ENCODE assay signal across 23 cellular contexts in genomic region chr3:31240013-31240412, GRCh38.
DNase-seq lines count a peak whose midpoint lies in the region; ATAC-seq, FAIRE-seq and TF ChIP-seq lines count a peak whose summit lies in the region.
"Had no signal": no experiment of that assay in that cellular context is flagged by ENCODE, and none has a peak within 500 bp of the region (broad histone marks: within the 10 kb centered on the region; RNA-seq: fewer than 3 reads in every experiment).

No MANE protein-coding gene starts in this region.

- no peaks in the 10 kb centered on the region for H3K27me3 ChIP-seq in OCI-LY3 (ENCODE audit: low read depth, low read length)
- no peaks in the 10 kb centered on the region for H3K27me3 ChIP-seq in GM12878 (replicated peaks in 1 of 2; ENCODE audit: control insufficient read depth in 2 of 2, insufficient read depth in 2 of 2, low read length in 1 of 2)
- H3K27me3 ChIP-seq: BE2C; BLaER1 treated with 17β-estradiol and CSF1 and Interleukin-3, amounts not matched to agents 10 nM and 100 nM had no signal

- peaks cover 71% of the 10 kb centered on the region for H3K4me1 ChIP-seq in OCI-LY3 (ENCODE audit: low read length)
- H3K4me1 ChIP-seq in GM12878 (ENCODE audit: control insufficient read depth, insufficient read depth, low read length), result peaks cover 25% of the 10 kb centered on the region
- H3K4me1 ChIP-seq: A549; BE2C; BLaER1 treated with 17β-estradiol and CSF1 and Interleukin-3, amounts not matched to agents 10 nM and 100 nM had no signal

- H3K79me2 ChIP-seq in OCI-LY3 (ENCODE audit: low read length), result no peaks in the 10 kb centered on the region
- H3K79me2 ChIP-seq in GM12878 (ENCODE audit: control insufficient read depth, insufficient read depth, low read length), result no peaks in the 10 kb centered on the region; the same call in 1 of the 2 replicates

- H3K4me3 Mint-ChIP-seq in natural killer cell treated with Interleukin-12 subunit alpha and Interleukin-12 subunit beta and Interleukin-15 and Interleukin-18, amount 100 ng/mL, for 72 hours, result no peak overlapping the region
- H3K4me3 Mint-ChIP-seq: CD14-positive monocyte; CD4-positive, alpha-beta T cell; CD8-positive, alpha-beta memory T cell; GM23338; H9; HFFc6 had no signal

- H3K27ac ChIP-seq in OCI-LY3 (ENCODE audit: low read length), result peak overlapping the region; percentile 88
- 0 out of 2 replicates have a peak overlapping the region, but pooled peaks have one; percentile 82 for H3K27ac ChIP-seq in GM12878 (ENCODE audit: control insufficient read depth, insufficient read depth)
- H3K27ac ChIP-seq: A549; BLaER1 treated with 17β-estradiol and CSF1 and Interleukin-3, amounts not matched to agents 10 nM and 100 nM had no signal

- SMC1A ChIA-PET in GM12878 (lab: Charles Lee; ENCODE audit: uncharacterized antibody, unreplicated experiment), result interaction anchor here (1.5 to 13.1 kb wide), 6 partner anchors 11 to 297 kb away, joined by 3 to 378 read pairs (median 42); no protein-coding TSS in a partner anchor

- intact Hi-C loops in GM12878 (cut with micrococcal nuclease; ENCODE audit: unreplicated experiment), result loop anchor here (10.0 kb wide), 1 partner anchor 255 kb away; no protein-coding TSS in a partner anchor

- no peak for TF ChIP-seq RAD21 in GM12878 (IDR thresholded peaks at IDR 0.05; ENCODE audit: insufficient read depth, low read depth, low read length)

- H3K9me3 Mint-ChIP-seq in natural killer cell treated with Interleukin-12 subunit alpha and Interleukin-12 subunit beta and Interleukin-15 and Interleukin-18, amount 100 ng/mL, for 72 hours, result no peaks in the 10 kb centered on the region
- H3K9me3 Mint-ChIP-seq: CD14-positive monocyte; CD4-positive, alpha-beta T cell; CD8-positive, alpha-beta memory T cell; GM23338; H9; HFFc6 had no signal

- H3K4me1 Mint-ChIP-seq in natural killer cell treated with Interleukin-12 subunit alpha and Interleukin-12 subunit beta and Interleukin-15 and Interleukin-18, amount 100 ng/mL, for 72 hours (ENCODE audit: low read depth in 2 of 2), result peaks cover 0 to 4% of the 10 kb centered on the region in 2 donors

- TF ChIP-seq POLR2A in GM12891 (IDR thresholded peaks at IDR 0.05; ENCODE audit: low read depth, low read length) (no peak), GM12878 (IDR thresholded peaks at IDR 0.05; ENCODE audit: low read depth, low read length) (no peak)

- peak overlapping the region; percentile 66 for H3K4me2 ChIP-seq in OCI-LY3 (ENCODE audit: low read length)
- peak overlapping the region; percentile 34; the same call in 1 of the 2 replicates for H3K4me2 ChIP-seq in GM12878 (ENCODE audit: control insufficient read depth, insufficient read depth)
- H3K4me2 ChIP-seq: A549; BLaER1 treated with 17β-estradiol and CSF1 and Interleukin-3, amounts not matched to agents 10 nM and 100 nM; GM23338 had no signal

- in situ Hi-C loops in GM12878 (cut with MboI), result loop anchor here (10.0 kb wide), 1 partner anchor 295 kb away; the partner anchor contains the start of gene STT3B

- RAD21 ChIA-PET in GM12878 (lab: Charles Lee; ENCODE audit: unreplicated experiment), result interaction anchor here (1.1 to 16.3 kb wide), 6 partner anchors 11 to 293 kb away, joined by 3 to 381 read pairs (median 25); partner anchors contain the start of gene STT3B

- CTCF ChIA-PET in GM12878 (lab: Yijun Ruan, JAX), result interaction anchor here (1.4 to 3.4 kb wide), 4 partner anchors 8 to 293 kb away, joined by 4 to 24 read pairs (median 6); partner anchors contain the start of gene STT3B

- no peaks in the 10 kb centered on the region for H3K36me3 ChIP-seq in OCI-LY3 (replicated peaks; ENCODE audit: low read depth, low read length)
- no peaks in the 10 kb centered on the region for H3K36me3 ChIP-seq in GM12878 (ENCODE audit: control insufficient read depth in 2 of 2, insufficient read depth in 2 of 2, low read length in 1 of 2)
- H3K36me3 ChIP-seq: BE2C; BLaER1 treated with 17β-estradiol and CSF1 and Interleukin-3, amounts not matched to agents 10 nM and 100 nM had no signal

- no peak for FAIRE-seq in GM12891 (lab: Jason Lieb, UNC)
- FAIRE-seq in GM12878 (lab: Jason Lieb, UNC), result no peak
- FAIRE-seq: A549, D721Med had no signal

- no peak overlapping the region for H3K4me3 ChIP-seq in OCI-LY3 (ENCODE audit: low read length)
- H3K4me3 ChIP-seq in GM12878, result no peak overlapping the region
- H3K4me3 ChIP-seq: A549; BLaER1 treated with 17β-estradiol and CSF1 and Interleukin-3, amounts not matched to agents 10 nM and 100 nM; GM23338 had no signal

- 50% methylated on average over 5 of the region's 5 CpGs for WGBS in GM12878 (ENCODE audit: insufficient coverage, insufficient replicate concordance, low lambda C conversion rate, missing lambda C conversion rate)

- TF ChIP-seq CTCF in OCI-LY3 (IDR thresholded peaks at IDR 0.05; ENCODE audit: low read depth, low read length), result no peak
- TF ChIP-seq CTCF in GM12878 (IDR thresholded peaks at IDR 0.05 in 2 of 3, conservative IDR thresholded peaks at IDR 0.05 in 1 of 3; ENCODE audit: control insufficient read depth in 2 of 3, extremely low read depth in 1 of 3, insufficient read depth in 1 of 3, low read depth in 3 of 3, low read length in 3 of 3), result no peak

- DNase-seq in GM12891 (ENCODE audit: insufficient read length, low spot score) (no peak), GM12878 (ENCODE audit: low read depth, low spot score) (no peak), NCI-H1436 treated with DMSO at 0.1 percent for 48 hours (lab: John Stamatoyannopoulos, UW) (no peak)
- DNase-seq in natural killer cell treated with Interleukin-12 subunit alpha and Interleukin-12 subunit beta and Interleukin-15 and Interleukin-18, amount 100 ng/mL, for 72 hours (ENCODE audit: low spot score), result no peak
- DNase-seq in stimulated activated CD4-positive, alpha-beta T cell treated with anti-CD3 and anti-CD28 coated beads, Interleukin-4, amount 100 ng/mL, for 4 hours, result no peak
- DNase-seq: 8988T; ACHN; AML-193; BE2C; CD4-positive, alpha-beta T cell; CD8-positive, alpha-beta memory T cell; DMS 273 treated with DMSO at 0.1 percent for 48 hours; DMS79; EL; GDM1; H9 had no signal

- peak overlapping the region; percentile 54; the same call in 1 of the 2 replicates for H3K9ac ChIP-seq in OCI-LY3 (ENCODE audit: low read length)
- no peak overlapping the region for H3K9ac ChIP-seq in GM12878 (ENCODE audit: control insufficient read depth, insufficient read depth, low read length)
- H3K9ac ChIP-seq: BLaER1 treated with 17β-estradiol and CSF1 and Interleukin-3, amounts not matched to agents 10 nM and 100 nM had no signal

- peaks cover 5% of the 10 kb centered on the region in 2 donors for H3K27me3 Mint-ChIP-seq in natural killer cell treated with Interleukin-12 subunit alpha and Interleukin-12 subunit beta and Interleukin-15 and Interleukin-18, amount 100 ng/mL, for 72 hours
- H3K27me3 Mint-ChIP-seq: CD4-positive, alpha-beta T cell had no signal

- no peaks in the 10 kb centered on the region for H4K20me1 ChIP-seq in OCI-LY3 (ENCODE audit: insufficient read depth, low read length)
- H4K20me1 ChIP-seq in GM12878 (ENCODE audit: control insufficient read depth, insufficient read depth), result no peaks in the 10 kb centered on the region
- H4K20me1 ChIP-seq: BLaER1 treated with 17β-estradiol and CSF1 and Interleukin-3, amounts not matched to agents 10 nM and 100 nM had no signal

- H2AFZ ChIP-seq in OCI-LY3 (ENCODE audit: low read depth, low read length) (peak overlapping the region; percentile 5), GM12878 (ENCODE audit: control insufficient read depth, low read depth, low read length) (no peak overlapping the region)
- H2AFZ ChIP-seq: GM23338 had no signal

- H3K9me3 ChIP-seq in OCI-LY3 (ENCODE audit: insufficient read depth, low read length) (no peaks in the 10 kb centered on the region), GM12878 (replicated peaks; ENCODE audit: control insufficient read depth, insufficient read depth, low read length) (no peaks in the 10 kb centered on the region)
- H3K9me3 ChIP-seq: A549, BE2C had no signal

- no peak overlapping the region for H3K27ac Mint-ChIP-seq in natural killer cell treated with Interleukin-12 subunit alpha and Interleukin-12 subunit beta and Interleukin-15 and Interleukin-18, amount 100 ng/mL, for 72 hours
- H3K27ac Mint-ChIP-seq: CD4-positive, alpha-beta T cell; CD8-positive, alpha-beta memory T cell; GM23338; H9; HFFc6 had no signal

- H3K36me3 Mint-ChIP-seq in natural killer cell treated with Interleukin-12 subunit alpha and Interleukin-12 subunit beta and Interleukin-15 and Interleukin-18, amount 100 ng/mL, for 72 hours, result no peaks in the 10 kb centered on the region
- H3K36me3 Mint-ChIP-seq: CD14-positive monocyte had no signal

- ATAC-seq in GM12878, result no peak
- ATAC-seq in natural killer cell treated with Interleukin-12 subunit alpha and Interleukin-12 subunit beta and Interleukin-15 and Interleukin-18, amount 100 ng/mL, for 72 hours, result no peak
- ATAC-seq: A549, GM23338 had no signal

- no peak for TF ChIP-seq EP300 in GM12878 (IDR thresholded peaks at IDR 0.05; ENCODE audit: borderline replicate concordance in 1 of 2, control insufficient read depth in 1 of 2, low read depth in 2 of 2, low read length in 2 of 2)

- POLR2A ChIA-PET in GM12878 (lab: Charles Lee), result interaction anchor here (0.6 to 5.8 kb wide), 4 partner anchors 10 to 1261 kb away, joined by 3 to 109 read pairs (median 8); no protein-coding TSS in a partner anchor

- no TSS peak for BruUV-seq in GM12878 (replicated peaks; lab: Mats Ljungman, UMichigan)

TF ChIP-seq in GM12891, 5 proteins besides CTCF, POLR2A, EP300 and RAD21:
- TF ChIP-seq SPI1 (IDR thresholded peaks at IDR 0.05; ENCODE audit: low read depth, low read length), result peak; percentile 71
- no peak for TF ChIP-seq TAF1 (IDR thresholded peaks at IDR 0.05; ENCODE audit: low read depth, low read length)

TF ChIP-seq in GM12878, 131 proteins besides CTCF, POLR2A, EP300 and RAD21 (continues in another document):
- TF ChIP-seq BCL3 (IDR thresholded peaks at IDR 0.05; ENCODE audit: borderline replicate concordance, insufficient read depth, low read depth, low read length, poor library complexity, severe bottlenecking) (no peak), MYB (IDR thresholded peaks at IDR 0.05; ENCODE audit: borderline replicate concordance, low read depth, low read length) (no peak), SPI1 (IDR thresholded peaks at IDR 0.05; ENCODE audit: borderline replicate concordance, insufficient read depth, low read depth, low read length) (peak; percentile 58; the same call in 1 of the 2 replicates), IKZF1 (conservative IDR thresholded peaks at IDR 0.05) (0 out of 2 replicates have a peak, but pooled peaks have one; percentile 13), ETV6 (conservative IDR thresholded peaks at IDR 0.05 in 1 of 2, IDR thresholded peaks at IDR 0.05 in 1 of 2; ENCODE audit: borderline replicate concordance in 1 of 2, low read depth in 1 of 2) (no peak)
